In genomic region chr1:225653463-225654276, GRCh38 we compare ENCODE assay signal across 8 cellular contexts. TPM values are rescaled to one million over a fixed set of nuclear protein-coding genes. Genes with fewer than 3 reads are reported as not detected.
DNase-seq lines count a peak whose midpoint lies in the region; ATAC-seq and TF ChIP-seq lines count a peak whose summit lies in the region.

No MANE protein-coding gene starts in this region.

- H3K4me1 ChIP-seq in HAP-1 (peaks cover 23% of the 10 kb centered on the region), uterus (no peaks in the 10 kb centered on the region)

- DNase-seq in DMS114 treated with DMSO at 0.1 percent for 48 hours (lab: John Stamatoyannopoulos, UW; ENCODE audit: unreplicated experiment) (peak; percentile 47), HAP-1 (ENCODE audit: low spot score in 2 of 2) (peak; percentile 53 to 72), NCI-H2227 (lab: John Stamatoyannopoulos, UW; ENCODE audit: unreplicated experiment) (peak; percentile 84), foreskin melanocyte (peak; percentile 60), natural killer cell (no peak), uterus (peak; percentile 79 to 88)
- DNase-seq in activated T-helper 9 cell treated with anti-CD3 and anti-CD28 coated beads, Interleukin-2, amount 50 U/mL, for 16 hours (ENCODE audit: low read depth) = peak; percentile 4
- DNase-seq in activated CD4-positive, CD25-positive, alpha-beta regulatory T cell (lab: John Stamatoyannopoulos, UW) = no peak

- H3K27ac Mint-ChIP-seq in natural killer cell = no peak overlapping the region

- peak; percentile 12 to 59 (median 38) for ATAC-seq in natural killer cell

- peak overlapping the region; percentile 99 to 100 for H3K27ac ChIP-seq in uterus

- H3K36me3 ChIP-seq in HAP-1 (replicated peaks) (no peaks in the 10 kb centered on the region), uterus (no peaks in the 10 kb centered on the region)

- intact Hi-C loops in natural killer cell (cut with micrococcal nuclease) (no loop called here), uterus (cut with DNase I; ENCODE audit: low total_unique reads) (loop anchor here (10.0 kb wide), 1 partner anchor 121 kb away; the partner anchor contains the start of gene SRP9)

- peaks cover 14 to 15% of the 10 kb centered on the region in 2 donors for H3K4me1 Mint-ChIP-seq in natural killer cell

- in situ Hi-C loops in HAP-1 (cut with MboI; ENCODE audit: low sequenced_read_pairs) = no loop called here

- H3K9me3 ChIP-seq in HAP-1 (no peaks in the 10 kb centered on the region), uterus (no peaks in the 10 kb centered on the region)

- H3K27me3 Mint-ChIP-seq in natural killer cell (ENCODE audit: low read depth in 2 of 2) = peaks cover 21 to 44% of the 10 kb centered on the region in 2 donors

- H3K27me3 ChIP-seq in HAP-1 (ENCODE audit: low read depth) (no peaks in the 10 kb centered on the region), uterus (no peaks in the 10 kb centered on the region)

- no peaks in the 10 kb centered on the region for H3K36me3 Mint-ChIP-seq in natural killer cell

- H3K4me3 ChIP-seq in HAP-1 (peak overlapping the region; percentile 55), uterus (peak overlapping the region; percentile 79 to 89)

- TF ChIP-seq CTCF in natural killer cell (IDR thresholded peaks at IDR 0.05) = no peak
- peak in 1 of 4 experiments; percentile 9 for TF ChIP-seq CTCF in uterus (IDR thresholded peaks at IDR 0.05)

- H3K4me3 Mint-ChIP-seq in natural killer cell = peak overlapping the region; percentile 81

- TF ChIP-seq POLR2A in uterus (IDR thresholded peaks at IDR 0.05) = peak; percentile 44 to 52

- no peaks in the 10 kb centered on the region for H3K9me3 Mint-ChIP-seq in natural killer cell

RNA-seq across cellular contexts. Expression of gene ENAH, which starts 0.7 kb away (rescaled TPM):
- total RNA-seq in natural killer cell (not detected), uterus (100 to 1,000 TPM in 1 of 4 donors, 10 to 100 TPM in 3; 22.9 to 109 (median 78.3) TPM)

Comparison
In these comparisons a context has a peak if more than half of its experiments do, and no peak if none do; other contexts are left out.
1. DNase-seq: peak in DMS114 treated with DMSO at 0.1 percent for 48 hours (single experiment), HAP-1 (2 of 2), NCI-H2227 (single experiment), activated T-helper 9 cell treated with anti-CD3 and anti-CD28 coated beads, Interleukin-2, amount 50 U/mL, for 16 hours (single experiment), foreskin melanocyte (single experiment) and uterus (2 of 2); none in natural killer cell (single experiment) and activated CD4-positive, CD25-positive, alpha-beta regulatory T cell (0 of 4).
2. RNA of gene ENAH, which starts 0.7 kb away (total RNA-seq): 22.9 to 109 TPM in uterus; not detected in natural killer cell; every median in the first group is over 10 times any median in the second.